ENCODE assay signal across 8 cellular contexts in the genomic region with DNA sequence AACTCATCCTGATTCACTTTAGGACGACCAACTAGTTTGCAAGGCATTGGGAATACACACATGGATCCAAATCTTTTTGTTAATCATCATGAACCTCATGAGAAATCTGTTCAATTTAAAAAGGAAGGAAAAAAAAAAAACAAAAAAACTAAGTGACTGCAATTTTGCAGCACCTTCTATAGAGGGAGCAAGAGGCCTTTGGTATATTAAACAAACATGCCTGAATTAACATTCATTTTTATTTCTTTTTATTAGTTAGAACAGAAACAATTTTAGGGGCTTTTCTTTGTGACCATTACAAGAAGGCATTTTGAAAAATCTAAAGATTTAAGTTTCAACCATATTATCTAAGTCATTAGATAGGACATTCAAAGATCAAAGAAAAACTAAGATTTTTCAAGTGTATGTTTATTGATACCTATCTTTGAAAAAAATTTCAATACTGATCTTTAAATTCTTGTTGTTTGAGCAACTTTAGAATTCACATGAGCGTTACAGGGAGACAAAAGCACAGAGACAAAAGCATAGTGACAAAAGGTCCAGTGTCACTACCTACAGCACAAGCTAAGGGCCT.
DNase-seq lines count a peak whose midpoint lies in the region; ATAC-seq and TF ChIP-seq lines count a peak whose summit lies in the region.

No MANE protein-coding gene starts in this region.

- TF ChIP-seq POLR2A in stomach (IDR thresholded peaks at IDR 0.05), result no peak

- H3K27ac Mint-ChIP-seq in CD8-positive, alpha-beta T cell, result peak overlapping the region; percentile 60
- H3K27ac Mint-ChIP-seq in GM23338 (no peak overlapping the region), T-helper 17 cell (peak overlapping the region; percentile 79)

- no peak overlapping the region for H3K4me3 Mint-ChIP-seq in CD8-positive, alpha-beta T cell
- H3K4me3 Mint-ChIP-seq in GM23338 (no peak overlapping the region), T-helper 17 cell (no peak overlapping the region)

- H4K20me1 ChIP-seq in GM23338 (replicated peaks; ENCODE audit: insufficient read depth), result no peaks in the 10 kb centered on the region

- CTCF ChIA-PET in CD8-positive, alpha-beta T cell (lab: Charles Lee), result interaction anchor here (1.2 to 3.4 kb wide), 4 partner anchors 11 to 923 kb away, joined by 3 to 12 read pairs (median 6); no protein-coding TSS in a partner anchor

- no peak for DNase-seq in CD8-positive, alpha-beta T cell
- DNase-seq in GM23338 (ENCODE audit: low spot score) (peak; percentile 49), T-helper 17 cell (no peak), germinal center (ENCODE audit: low spot score) (peak; percentile 40), stomach (no peak), GM19238 (ENCODE audit: insufficient read length, low spot score) (no peak)

- H3K4me3 ChIP-seq in CD8-positive, alpha-beta T cell (ENCODE audit: low read depth, low read length), result no peak overlapping the region
- no peak overlapping the region for H3K4me3 ChIP-seq in GM23338
- no peak overlapping the region for H3K4me3 ChIP-seq in stomach

- H3K79me2 ChIP-seq in GM23338 (replicated peaks; ENCODE audit: insufficient read depth), result no peaks in the 10 kb centered on the region

- WGBS in stomach, 5 donors, result 20 to 33% (median 27%) methylated on average over 2 of the region's 2 CpGs

- peaks cover 9% of the 10 kb centered on the region for H3K36me3 ChIP-seq in CD8-positive, alpha-beta T cell (ENCODE audit: insufficient read depth, low read length)
- H3K36me3 ChIP-seq in GM23338 (ENCODE audit: insufficient read depth) (no peaks in the 10 kb centered on the region), stomach (peaks cover 0 to 39% (median 31%) of the 10 kb centered on the region in 4 donors)

- no peak for TF ChIP-seq EP300 in stomach (IDR thresholded peaks at IDR 0.05)

- no peak overlapping the region for H2AFZ ChIP-seq in GM23338

- peaks cover 29% of the 10 kb centered on the region for H3K4me1 Mint-ChIP-seq in CD8-positive, alpha-beta T cell (ENCODE audit: low read depth)
- H3K4me1 Mint-ChIP-seq in GM23338 (no peaks in the 10 kb centered on the region), T-helper 17 cell (peaks cover 14% of the 10 kb centered on the region)

- ATAC-seq in CD8-positive, alpha-beta T cell, result peak; percentile 66
- no peak for ATAC-seq in GM23338
- peak; percentile 57 for ATAC-seq in T-helper 17 cell
- no peak for ATAC-seq in GM18520 (IDR thresholded peaks at IDR 0.05; ENCODE audit: unreplicated experiment)
- no peak for ATAC-seq in HG03139 (IDR thresholded peaks at IDR 0.05; ENCODE audit: unreplicated experiment)

- no peaks in the 10 kb centered on the region for H3K9me3 Mint-ChIP-seq in CD8-positive, alpha-beta T cell
- no peaks in the 10 kb centered on the region for H3K9me3 Mint-ChIP-seq in GM23338

- H3K9me2 ChIP-seq in GM23338 (ENCODE audit: insufficient read depth), result no peaks in the 10 kb centered on the region

- TF ChIP-seq CTCF in CD8-positive, alpha-beta T cell (IDR thresholded peaks at IDR 0.05), result peak; percentile 98
- TF ChIP-seq CTCF in GM23338 (conservative IDR thresholded peaks at IDR 0.05; ENCODE audit: low read depth in 2 of 2) (peak in 1 of 2 experiments; percentile 89; a peak in 3 of 4 replicates), stomach (IDR thresholded peaks at IDR 0.05) (peak in 5 of 7 experiments; percentile 19 to 73 (median 64))

- no peaks in the 10 kb centered on the region for H3K27me3 ChIP-seq in CD8-positive, alpha-beta T cell (ENCODE audit: insufficient read depth, low read length)
- H3K27me3 ChIP-seq in GM23338 (ENCODE audit: insufficient read depth) (no peaks in the 10 kb centered on the region), stomach (no peaks in the 10 kb centered on the region)

- peaks cover 21% of the 10 kb centered on the region for H3K4me1 ChIP-seq in CD8-positive, alpha-beta T cell (ENCODE audit: insufficient read depth, low read length)
- H3K4me1 ChIP-seq in GM23338 (ENCODE audit: insufficient read depth), result no peaks in the 10 kb centered on the region
- H3K4me1 ChIP-seq in stomach, result peaks cover 0 to 14% (median 2%) of the 10 kb centered on the region in 4 donors

- H3K27ac ChIP-seq in CD8-positive, alpha-beta T cell (ENCODE audit: low read depth, low read length), result no peak overlapping the region
- H3K27ac ChIP-seq in GM23338 (ENCODE audit: low read depth) (no peak overlapping the region), stomach (no peak overlapping the region)

- intact Hi-C loops in CD8-positive, alpha-beta T cell (cut with DNase I, micrococcal nuclease), result loop anchor here (1.0 to 10.0 kb wide), 8 partner anchors 181 to 923 kb away; a partner anchor contains a TSS
- intact Hi-C loops in stomach (cut with DNase I; ENCODE audit: low total_unique reads), result no loop called here

- no peak overlapping the region for H3K4me2 ChIP-seq in GM23338

- no peaks in the 10 kb centered on the region for H3K9me3 ChIP-seq in CD8-positive, alpha-beta T cell (ENCODE audit: low read length)
- H3K9me3 ChIP-seq in T-helper 17 cell (ENCODE audit: control insufficient read depth, low read length, poor library complexity, severe bottlenecking), result no peaks in the 10 kb centered on the region
- H3K9me3 ChIP-seq in stomach, result no peaks in the 10 kb centered on the region

- peaks cover 42% of the 10 kb centered on the region for H3K36me3 Mint-ChIP-seq in CD8-positive, alpha-beta T cell
- H3K36me3 Mint-ChIP-seq in GM23338 (ENCODE audit: low read depth), result peaks cover 16% of the 10 kb centered on the region; the same call in 2 of the 3 replicates
- no peaks in the 10 kb centered on the region for H3K36me3 Mint-ChIP-seq in T-helper 17 cell (ENCODE audit: low read depth)

- no peaks in the 10 kb centered on the region for H3K27me3 Mint-ChIP-seq in CD8-positive, alpha-beta T cell (ENCODE audit: low read depth)
- H3K27me3 Mint-ChIP-seq in GM23338 (ENCODE audit: insufficient read depth, low read depth, poor library complexity) (peaks cover 4% of the 10 kb centered on the region), T-helper 17 cell (no peaks in the 10 kb centered on the region)

- POLR2A ChIA-PET in CD8-positive, alpha-beta T cell (lab: Charles Lee), result no interaction called here

- H3F3A ChIP-seq in GM23338 (replicated peaks; ENCODE audit: low read depth), result no peaks in the 10 kb centered on the region

TF ChIP-seq in GM23338, 12 proteins besides CTCF, POLR2A, EP300 and RAD21:
- no peak for TF ChIP-seq JUNB (IDR thresholded peaks at IDR 0.05; ENCODE audit: unreplicated experiment)
- no peak for TF ChIP-seq NANOG (IDR thresholded peaks at IDR 0.05; ENCODE audit: borderline replicate concordance)
- TF ChIP-seq CREB1 (CRISPR knock-in tag; IDR thresholded peaks at IDR 0.05; ENCODE audit: low read depth), result no peak
- TF ChIP-seq, protein P1, sequence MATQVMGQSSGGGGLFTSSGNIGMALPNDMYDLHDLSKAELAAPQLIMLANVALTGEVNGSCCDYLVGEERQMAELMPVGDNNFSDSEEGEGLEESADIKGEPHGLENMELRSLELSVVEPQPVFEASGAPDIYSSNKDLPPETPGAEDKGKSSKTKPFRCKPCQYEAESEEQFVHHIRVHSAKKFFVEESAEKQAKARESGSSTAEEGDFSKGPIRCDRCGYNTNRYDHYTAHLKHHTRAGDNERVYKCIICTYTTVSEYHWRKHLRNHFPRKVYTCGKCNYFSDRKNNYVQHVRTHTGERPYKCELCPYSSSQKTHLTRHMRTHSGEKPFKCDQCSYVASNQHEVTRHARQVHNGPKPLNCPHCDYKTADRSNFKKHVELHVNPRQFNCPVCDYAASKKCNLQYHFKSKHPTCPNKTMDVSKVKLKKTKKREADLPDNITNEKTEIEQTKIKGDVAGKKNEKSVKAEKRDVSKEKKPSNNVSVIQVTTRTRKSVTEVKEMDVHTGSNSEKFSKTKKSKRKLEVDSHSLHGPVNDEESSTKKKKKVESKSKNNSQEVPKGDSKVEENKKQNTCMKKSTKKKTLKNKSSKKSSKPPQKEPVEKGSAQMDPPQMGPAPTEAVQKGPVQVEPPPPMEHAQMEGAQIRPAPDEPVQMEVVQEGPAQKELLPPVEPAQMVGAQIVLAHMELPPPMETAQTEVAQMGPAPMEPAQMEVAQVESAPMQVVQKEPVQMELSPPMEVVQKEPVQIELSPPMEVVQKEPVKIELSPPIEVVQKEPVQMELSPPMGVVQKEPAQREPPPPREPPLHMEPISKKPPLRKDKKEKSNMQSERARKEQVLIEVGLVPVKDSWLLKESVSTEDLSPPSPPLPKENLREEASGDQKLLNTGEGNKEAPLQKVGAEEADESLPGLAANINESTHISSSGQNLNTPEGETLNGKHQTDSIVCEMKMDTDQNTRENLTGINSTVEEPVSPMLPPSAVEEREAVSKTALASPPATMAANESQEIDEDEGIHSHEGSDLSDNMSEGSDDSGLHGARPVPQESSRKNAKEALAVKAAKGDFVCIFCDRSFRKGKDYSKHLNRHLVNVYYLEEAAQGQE (IDR thresholded peaks at IDR 0.05; ENCODE audit: unreplicated experiment), result no peak
- no peak for TF ChIP-seq EZH2phosphoT487 (IDR thresholded peaks at IDR 0.05; ENCODE audit: unreplicated experiment)
- TF ChIP-seq EZH2 (IDR thresholded peaks at IDR 0.05; ENCODE audit: low read depth, unreplicated experiment), result no peak
- no peak for TF ChIP-seq STAT1 (IDR thresholded peaks at IDR 0.05; ENCODE audit: unreplicated experiment)

Comparison
In these comparisons a context has a peak if more than half of its experiments do, and no peak if none do; other contexts are left out.
1. ATAC-seq: peak in CD8-positive, alpha-beta T cell (single experiment) and T-helper 17 cell (single experiment); none in GM23338 (single experiment), GM18520 (single experiment) and HG03139 (single experiment).
2. DNase-seq: peak in GM23338 (single experiment) and germinal center (single experiment); none in CD8-positive, alpha-beta T cell (0 of 7), T-helper 17 cell (0 of 3), stomach (single experiment) and GM19238 (single experiment).